1 cellular context compared by ENCODE assay signal in the genomic region with DNA sequence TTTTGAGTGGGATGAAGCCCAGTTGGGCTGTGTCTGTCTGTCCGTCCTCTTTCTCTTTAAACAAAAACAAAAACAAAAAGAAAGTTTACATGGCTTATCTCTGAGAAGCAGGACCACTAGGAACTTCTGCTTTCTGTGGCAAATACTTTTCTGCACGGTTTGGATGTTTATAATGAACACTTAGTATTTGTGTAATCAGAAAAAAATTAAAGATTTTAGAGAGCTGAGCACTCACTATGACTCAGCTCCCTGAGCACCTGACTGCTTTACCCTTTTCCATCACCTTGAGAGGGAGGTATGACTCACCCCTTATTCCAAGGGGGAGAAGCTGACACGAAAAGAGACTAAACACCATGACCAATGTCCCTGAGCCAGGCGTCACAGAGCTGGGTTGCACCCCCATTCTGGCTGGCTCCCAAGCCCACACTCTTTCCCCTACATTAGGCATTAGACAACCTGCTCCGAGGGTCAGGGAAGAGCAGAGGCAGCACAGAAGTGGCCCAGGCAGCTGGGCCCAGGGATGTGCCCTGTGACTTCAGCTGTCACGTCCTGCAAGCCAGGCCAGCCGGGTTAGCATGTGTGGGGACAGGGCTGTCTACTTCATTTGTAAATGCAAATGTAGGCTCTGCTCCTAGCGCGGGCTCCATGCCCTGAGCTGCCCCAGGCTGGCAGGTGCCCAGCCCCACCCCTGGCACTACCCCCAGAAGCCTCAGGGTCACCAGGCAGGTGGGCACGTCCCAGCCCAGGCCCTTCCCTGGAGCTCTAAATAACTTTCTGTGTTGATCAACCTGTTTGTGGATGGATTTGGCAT.
A peak's percentile ranks its signal among the peaks of the same experiment; 100 is the strongest.
TF ChIP-seq lines count a peak whose summit lies in the region.

No MANE protein-coding gene starts in this region.

TF ChIP-seq in K562, 482 proteins besides CTCF, POLR2A, EP300 and RAD21 (continued from another document and continues in another):
- TF ChIP-seq, protein P1, sequence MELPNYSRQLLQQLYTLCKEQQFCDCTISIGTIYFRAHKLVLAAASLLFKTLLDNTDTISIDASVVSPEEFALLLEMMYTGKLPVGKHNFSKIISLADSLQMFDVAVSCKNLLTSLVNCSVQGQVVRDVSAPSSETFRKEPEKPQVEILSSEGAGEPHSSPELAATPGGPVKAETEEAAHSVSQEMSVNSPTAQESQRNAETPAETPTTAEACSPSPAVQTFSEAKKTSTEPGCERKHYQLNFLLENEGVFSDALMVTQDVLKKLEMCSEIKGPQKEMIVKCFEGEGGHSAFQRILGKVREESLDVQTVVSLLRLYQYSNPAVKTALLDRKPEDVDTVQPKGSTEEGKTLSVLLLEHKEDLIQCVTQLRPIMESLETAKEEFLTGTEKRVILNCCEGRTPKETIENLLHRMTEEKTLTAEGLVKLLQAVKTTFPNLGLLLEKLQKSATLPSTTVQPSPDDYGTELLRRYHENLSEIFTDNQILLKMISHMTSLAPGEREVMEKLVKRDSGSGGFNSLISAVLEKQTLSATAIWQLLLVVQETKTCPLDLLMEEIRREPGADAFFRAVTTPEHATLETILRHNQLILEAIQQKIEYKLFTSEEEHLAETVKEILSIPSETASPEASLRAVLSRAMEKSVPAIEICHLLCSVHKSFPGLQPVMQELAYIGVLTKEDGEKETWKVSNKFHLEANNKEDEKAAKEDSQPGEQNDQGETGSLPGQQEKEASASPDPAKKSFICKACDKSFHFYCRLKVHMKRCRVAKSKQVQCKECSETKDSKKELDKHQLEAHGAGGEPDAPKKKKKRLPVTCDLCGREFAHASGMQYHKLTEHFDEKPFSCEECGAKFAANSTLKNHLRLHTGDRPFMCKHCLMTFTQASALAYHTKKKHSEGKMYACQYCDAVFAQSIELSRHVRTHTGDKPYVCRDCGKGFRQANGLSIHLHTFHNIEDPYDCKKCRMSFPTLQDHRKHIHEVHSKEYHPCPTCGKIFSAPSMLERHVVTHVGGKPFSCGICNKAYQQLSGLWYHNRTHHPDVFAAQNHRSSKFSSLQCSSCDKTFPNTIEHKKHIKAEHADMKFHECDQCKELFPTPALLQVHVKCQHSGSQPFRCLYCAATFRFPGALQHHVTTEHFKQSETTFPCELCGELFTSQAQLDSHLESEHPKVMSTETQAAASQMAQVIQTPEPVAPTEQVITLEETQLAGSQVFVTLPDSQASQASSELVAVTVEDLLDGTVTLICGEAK (IDR thresholded peaks at IDR 0.05), result no peak; the same call in 1 of the 2 replicates
- TF ChIP-seq, protein P1 (CRISPR knock-in tag; IDR thresholded peaks at IDR 0.05), result no peak
- no peak for TF ChIP-seq ZBTB1 (CRISPR knock-in tag; IDR thresholded peaks at IDR 0.05; ENCODE audit: borderline replicate concordance, low read depth)
- TF ChIP-seq CTBP1 (IDR thresholded peaks at IDR 0.05; ENCODE audit: borderline replicate concordance), result peak; percentile 96
- no peak for TF ChIP-seq SNIP1 (IDR thresholded peaks at IDR 0.05; ENCODE audit: low read depth)
- no peak for TF ChIP-seq ZNF644 (tag; IDR thresholded peaks at IDR 0.05; ENCODE audit: low read depth)
- no peak for TF ChIP-seq ZNF41 (CRISPR knock-in tag; conservative IDR thresholded peaks at IDR 0.05)
- no peak for TF ChIP-seq HNRNPLL (IDR thresholded peaks at IDR 0.05; ENCODE audit: low read depth, low read length, poor library complexity, severe bottlenecking)
- 0 out of 2 replicates have a peak, but pooled peaks have one; percentile 22 for TF ChIP-seq ZNF583 (CRISPR knock-in tag; IDR thresholded peaks at IDR 0.05)
- TF ChIP-seq DACH1 (IDR thresholded peaks at IDR 0.05; ENCODE audit: partially characterized antibody), result peak; percentile 50
- no peak for TF ChIP-seq KLF6 (CRISPR knock-in tag; IDR thresholded peaks at IDR 0.05; ENCODE audit: borderline replicate concordance)
- 0 out of 2 replicates have a peak, but pooled peaks have one; percentile 5 for TF ChIP-seq L3MBTL2 (IDR thresholded peaks at IDR 0.05)
- TF ChIP-seq, protein P2, sequence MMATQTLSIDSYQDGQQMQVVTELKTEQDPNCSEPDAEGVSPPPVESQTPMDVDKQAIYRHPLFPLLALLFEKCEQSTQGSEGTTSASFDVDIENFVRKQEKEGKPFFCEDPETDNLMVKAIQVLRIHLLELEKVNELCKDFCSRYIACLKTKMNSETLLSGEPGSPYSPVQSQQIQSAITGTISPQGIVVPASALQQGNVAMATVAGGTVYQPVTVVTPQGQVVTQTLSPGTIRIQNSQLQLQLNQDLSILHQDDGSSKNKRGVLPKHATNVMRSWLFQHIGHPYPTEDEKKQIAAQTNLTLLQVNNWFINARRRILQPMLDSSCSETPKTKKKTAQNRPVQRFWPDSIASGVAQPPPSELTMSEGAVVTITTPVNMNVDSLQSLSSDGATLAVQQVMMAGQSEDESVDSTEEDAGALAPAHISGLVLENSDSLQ (IDR thresholded peaks at IDR 0.05), result peak; percentile 49
- TF ChIP-seq GTF2E2 (tag; IDR thresholded peaks at IDR 0.05), result no peak
- no peak for TF ChIP-seq RBM17 (IDR thresholded peaks at IDR 0.05; ENCODE audit: borderline replicate concordance, low read depth, low read length)
- no peak for TF ChIP-seq STAG1 (CRISPR knock-in tag; IDR thresholded peaks at IDR 0.05; ENCODE audit: borderline replicate concordance)
- no peak for TF ChIP-seq KDM4B (IDR thresholded peaks at IDR 0.05; ENCODE audit: borderline replicate concordance in 2 of 2, low read depth in 1 of 2)
- TF ChIP-seq HSF4 (CRISPR knock-in tag; IDR thresholded peaks at IDR 0.05; ENCODE audit: borderline replicate concordance), result no peak; the same call in 1 of the 2 replicates
- TF ChIP-seq, protein P3, sequence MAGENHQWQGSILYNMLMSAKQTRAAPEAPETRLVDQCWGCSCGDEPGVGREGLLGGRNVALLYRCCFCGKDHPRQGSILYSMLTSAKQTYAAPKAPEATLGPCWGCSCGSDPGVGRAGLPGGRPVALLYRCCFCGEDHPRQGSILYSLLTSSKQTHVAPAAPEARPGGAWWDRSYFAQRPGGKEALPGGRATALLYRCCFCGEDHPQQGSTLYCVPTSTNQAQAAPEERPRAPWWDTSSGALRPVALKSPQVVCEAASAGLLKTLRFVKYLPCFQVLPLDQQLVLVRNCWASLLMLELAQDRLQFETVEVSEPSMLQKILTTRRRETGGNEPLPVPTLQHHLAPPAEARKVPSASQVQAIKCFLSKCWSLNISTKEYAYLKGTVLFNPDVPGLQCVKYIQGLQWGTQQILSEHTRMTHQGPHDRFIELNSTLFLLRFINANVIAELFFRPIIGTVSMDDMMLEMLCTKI (IDR thresholded peaks at IDR 0.05; ENCODE audit: partially characterized antibody), result no peak
- peak; percentile 63 for TF ChIP-seq NEUROD1 (IDR thresholded peaks at IDR 0.05; ENCODE audit: borderline replicate concordance, low read depth, low read length, partially characterized antibody)
- TF ChIP-seq ZNF184 (CRISPR knock-in tag; IDR thresholded peaks at IDR 0.05), result no peak
- TF ChIP-seq, protein P4, sequence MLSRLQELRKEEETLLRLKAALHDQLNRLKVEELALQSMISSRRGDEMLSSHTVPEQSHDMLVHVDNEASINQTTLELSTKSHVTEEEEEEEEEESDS (CRISPR knock-in tag; IDR thresholded peaks at IDR 0.05), result no peak
- peak; percentile 56; the same call in 1 of the 2 replicates for TF ChIP-seq CBFB (CRISPR knock-in tag; IDR thresholded peaks at IDR 0.05)
- TF ChIP-seq GABPB2 (CRISPR knock-in tag; conservative IDR thresholded peaks at IDR 0.05), result no peak
- peak; percentile 62 for TF ChIP-seq HMGN3 (IDR thresholded peaks at IDR 0.05; ENCODE audit: borderline replicate concordance, extremely low read depth, insufficient read length, low read depth, low read length)
- TF ChIP-seq ARID2 (IDR thresholded peaks at IDR 0.05), result no peak
- TF ChIP-seq RBFOX2 (IDR thresholded peaks at IDR 0.05; ENCODE audit: low read depth, low read length), result peak; percentile 41
- no peak for TF ChIP-seq ZNF239 (CRISPR knock-in tag; IDR thresholded peaks at IDR 0.05)
- TF ChIP-seq PPARD (CRISPR knock-in tag; IDR thresholded peaks at IDR 0.05), result no peak
- TF ChIP-seq ZZZ3 (IDR thresholded peaks at IDR 0.05), result no peak
- TF ChIP-seq, protein P5, sequence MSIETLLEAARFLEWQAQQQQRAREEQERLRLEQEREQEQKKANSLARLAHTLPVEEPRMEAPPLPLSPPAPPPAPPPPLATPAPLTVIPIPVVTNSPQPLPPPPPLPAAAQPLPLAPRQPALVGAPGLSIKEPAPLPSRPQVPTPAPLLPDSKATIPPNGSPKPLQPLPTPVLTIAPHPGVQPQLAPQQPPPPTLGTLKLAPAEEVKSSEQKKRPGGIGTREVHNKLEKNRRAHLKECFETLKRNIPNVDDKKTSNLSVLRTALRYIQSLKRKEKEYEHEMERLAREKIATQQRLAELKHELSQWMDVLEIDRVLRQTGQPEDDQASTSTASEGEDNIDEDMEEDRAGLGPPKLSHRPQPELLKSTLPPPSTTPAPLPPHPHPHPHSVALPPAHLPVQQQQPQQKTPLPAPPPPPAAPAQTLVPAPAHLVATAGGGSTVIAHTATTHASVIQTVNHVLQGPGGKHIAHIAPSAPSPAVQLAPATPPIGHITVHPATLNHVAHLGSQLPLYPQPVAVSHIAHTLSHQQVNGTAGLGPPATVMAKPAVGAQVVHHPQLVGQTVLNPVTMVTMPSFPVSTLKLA (conservative IDR thresholded peaks at IDR 0.05), result peak in 1 of 2 experiments; percentile 77; a peak in 2 of 4 replicates
- TF ChIP-seq TRIM28 (IDR thresholded peaks at IDR 0.05), result 0 out of 2 replicates have a peak, but pooled peaks have one; percentile 22
- TF ChIP-seq DDX20 (tag; IDR thresholded peaks at IDR 0.05; ENCODE audit: low read depth), result no peak
- TF ChIP-seq TCF7L2 (IDR thresholded peaks at IDR 0.05; ENCODE audit: low read depth, low read length), result no peak
- no peak for TF ChIP-seq ZNF282 (CRISPR knock-in tag; IDR thresholded peaks at IDR 0.05)
- no peak for TF ChIP-seq HLTF (IDR thresholded peaks at IDR 0.05)
- TF ChIP-seq PYGO2 (tag; IDR thresholded peaks at IDR 0.05), result no peak
- TF ChIP-seq, protein P6, sequence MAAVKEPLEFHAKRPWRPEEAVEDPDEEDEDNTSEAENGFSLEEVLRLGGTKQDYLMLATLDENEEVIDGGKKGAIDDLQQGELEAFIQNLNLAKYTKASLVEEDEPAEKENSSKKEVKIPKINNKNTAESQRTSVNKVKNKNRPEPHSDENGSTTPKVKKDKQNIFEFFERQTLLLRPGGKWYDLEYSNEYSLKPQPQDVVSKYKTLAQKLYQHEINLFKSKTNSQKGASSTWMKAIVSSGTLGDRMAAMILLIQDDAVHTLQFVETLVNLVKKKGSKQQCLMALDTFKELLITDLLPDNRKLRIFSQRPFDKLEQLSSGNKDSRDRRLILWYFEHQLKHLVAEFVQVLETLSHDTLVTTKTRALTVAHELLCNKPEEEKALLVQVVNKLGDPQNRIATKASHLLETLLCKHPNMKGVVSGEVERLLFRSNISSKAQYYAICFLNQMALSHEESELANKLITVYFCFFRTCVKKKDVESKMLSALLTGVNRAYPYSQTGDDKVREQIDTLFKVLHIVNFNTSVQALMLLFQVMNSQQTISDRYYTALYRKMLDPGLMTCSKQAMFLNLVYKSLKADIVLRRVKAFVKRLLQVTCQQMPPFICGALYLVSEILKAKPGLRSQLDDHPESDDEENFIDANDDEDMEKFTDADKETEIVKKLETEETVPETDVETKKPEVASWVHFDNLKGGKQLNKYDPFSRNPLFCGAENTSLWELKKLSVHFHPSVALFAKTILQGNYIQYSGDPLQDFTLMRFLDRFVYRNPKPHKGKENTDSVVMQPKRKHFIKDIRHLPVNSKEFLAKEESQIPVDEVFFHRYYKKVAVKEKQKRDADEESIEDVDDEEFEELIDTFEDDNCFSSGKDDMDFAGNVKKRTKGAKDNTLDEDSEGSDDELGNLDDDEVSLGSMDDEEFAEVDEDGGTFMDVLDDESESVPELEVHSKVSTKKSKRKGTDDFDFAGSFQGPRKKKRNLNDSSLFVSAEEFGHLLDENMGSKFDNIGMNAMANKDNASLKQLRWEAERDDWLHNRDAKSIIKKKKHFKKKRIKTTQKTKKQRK (IDR thresholded peaks at IDR 0.05; ENCODE audit: borderline replicate concordance, low read depth, low read length), result no peak
